Comparison of ENCODE assay signal across 26 cellular contexts in the genomic region with DNA sequence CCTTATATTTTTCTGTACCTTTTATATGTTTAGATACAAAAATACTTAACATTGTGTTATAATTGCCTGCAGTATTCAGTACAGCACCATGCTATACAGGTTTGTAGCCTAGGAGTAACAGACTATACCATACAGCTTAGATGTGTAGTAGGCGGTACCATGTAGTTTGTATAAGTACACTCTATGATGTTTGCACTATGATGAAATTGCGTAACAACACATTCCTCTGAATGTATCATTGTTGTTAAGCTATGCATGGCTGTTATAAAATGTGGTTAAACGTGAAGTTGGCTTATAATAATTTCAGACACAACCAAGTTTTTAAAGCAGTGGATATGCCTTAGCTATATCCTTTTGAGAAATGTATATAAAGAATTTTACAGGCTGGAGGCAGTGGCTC.
A peak's percentile ranks its signal among the peaks of the same experiment; 100 is the strongest.
DNase-seq lines count a peak whose midpoint lies in the region; ATAC-seq and TF ChIP-seq lines count a peak whose summit lies in the region.
"Had no signal": no experiment of that assay in that cellular context is flagged by ENCODE, and none has a peak within 500 bp of the region (broad histone marks: within the 10 kb centered on the region; RNA-seq: fewer than 3 reads in every experiment).

No MANE protein-coding gene starts in this region.

- BruUV-seq in IMR-90 (replicated peaks; lab: Mats Ljungman, UMichigan), result no TSS peak

- no CpG with 5 or more reads among the region's 3 CpGs for WGBS in IMR-90 (ENCODE audit: extremely low coverage in 2 of 2, insufficient read length in 1 of 2), 2 experiments

- H3K9me3 Mint-ChIP-seq in CD8-positive, alpha-beta memory T cell, result no peaks in the 10 kb centered on the region
- H3K9me3 Mint-ChIP-seq: stimulated activated effector memory CD8-positive, alpha-beta T cell treated with anti-CD3 and anti-CD28 coated beads, Interleukin-12 subunit alpha, Interleukin-12 subunit beta, amount 100 ng/mL, for 72 hours had no signal

- H2AK5ac ChIP-seq in IMR-90 (ENCODE audit: low read depth, low read length), result no peak overlapping the region

- in situ Hi-C loops in IMR-90 (cut with MboI; ENCODE audit: low sequenced_read_pairs), result no loop called here

- no peaks in the 10 kb centered on the region for H4K20me1 ChIP-seq in IMR-90 (ENCODE audit: insufficient read depth, low read length)

- no peak overlapping the region for H2BK20ac ChIP-seq in IMR-90 (ENCODE audit: low read depth, low read length)

- no peak overlapping the region for H3K14ac ChIP-seq in IMR-90 (replicated peaks; ENCODE audit: low read depth, low read length)

- H3K9ac ChIP-seq in IMR-90 (ENCODE audit: low read depth, low read length), result no peak overlapping the region

- POLR2A ChIA-PET in IMR-90 (lab: Charles Lee; ENCODE audit: unreplicated experiment), result no interaction called here
- POLR2A ChIA-PET in CD8-positive, alpha-beta memory T cell (lab: Charles Lee), result no interaction called here

- no peak overlapping the region for H3K4me2 ChIP-seq in IMR-90 (ENCODE audit: low read depth, low read length)

- H3K4ac ChIP-seq in IMR-90 (ENCODE audit: low read depth, low read length), result no peak overlapping the region

- no peak overlapping the region for H3K23ac ChIP-seq in IMR-90 (ENCODE audit: low read depth, low read length)

- H2BK120ac ChIP-seq in IMR-90 (ENCODE audit: low read depth, low read length), result no peak overlapping the region

- no peak overlapping the region for H3K56ac ChIP-seq in IMR-90 (ENCODE audit: extremely low read depth, insufficient read depth, low read length)

- TF ChIP-seq POLR2A in IMR-90 (IDR thresholded peaks at IDR 0.05; ENCODE audit: low read depth, low read length), result no peak

- H2BK5ac ChIP-seq in IMR-90 (ENCODE audit: low read depth, low read length, poor library complexity, severe bottlenecking), result no peak overlapping the region

- H3K4me3 Mint-ChIP-seq in CD8-positive, alpha-beta memory T cell, result no peak overlapping the region
- H3K4me3 Mint-ChIP-seq: activated CD4-positive, alpha-beta T cell treated with anti-CD3 and anti-CD28 coated beads, Interleukin-2, amount 10 ng/mL, durations not matched to agents 24 days and 14 days; naive thymus-derived CD4-positive, alpha-beta T cell; stimulated activated effector memory CD8-positive, alpha-beta T cell treated with anti-CD3 and anti-CD28 coated beads, Interleukin-12 subunit alpha, Interleukin-12 subunit beta, amount 100 ng/mL, for 72 hours had no signal

- no peak overlapping the region for H3K18ac ChIP-seq in IMR-90 (ENCODE audit: low read depth, low read length)

- H3K4me1 ChIP-seq in IMR-90 (ENCODE audit: control insufficient read depth, insufficient read depth, low read length), result peaks cover 3% of the 10 kb centered on the region; the same call in 1 of the 2 replicates
- H3K4me1 ChIP-seq in CD8-positive, alpha-beta memory T cell (ENCODE audit: insufficient read depth, low read length), result no peaks in the 10 kb centered on the region
- H3K4me1 ChIP-seq in BE2C, result no peaks in the 10 kb centered on the region
- H3K4me1 ChIP-seq: adrenal gland, colonic mucosa, spleen had no signal

- H4K8ac ChIP-seq in IMR-90 (ENCODE audit: low read depth in 2 of 2, low read length in 2 of 2), result no peak overlapping the region

- H2AK9ac ChIP-seq in IMR-90 (replicated peaks; ENCODE audit: low read depth, low read length, poor library complexity), result no peak overlapping the region

- H3K4me3 ChIP-seq in IMR-90 (ENCODE audit: insufficient read depth, low read depth, low read length), result no peak overlapping the region
- H3K4me3 ChIP-seq in choroid plexus epithelial cell (ENCODE audit: low read depth, low read length), result no peak overlapping the region
- no peak overlapping the region for H3K4me3 ChIP-seq in CD8-positive, alpha-beta memory T cell (ENCODE audit: low read length)
- no peak overlapping the region for H3K4me3 ChIP-seq in BE2C (ENCODE audit: low read depth, low read length)
- H3K4me3 ChIP-seq: adrenal gland, colonic mucosa, heart right ventricle, SK-N-MC, spleen had no signal

- H3K36me3 ChIP-seq in IMR-90 (ENCODE audit: control insufficient read depth, insufficient read depth, low read length), result no peaks in the 10 kb centered on the region
- no peaks in the 10 kb centered on the region for H3K36me3 ChIP-seq in CD8-positive, alpha-beta memory T cell (ENCODE audit: insufficient read depth, low read length)
- no peaks in the 10 kb centered on the region for H3K36me3 ChIP-seq in BE2C
- H3K36me3 ChIP-seq: brain microvascular endothelial cell, colonic mucosa had no signal

- peaks cover 10 to 29% (median 26%) of the 10 kb centered on the region in 3 donors for H3K36me3 Mint-ChIP-seq in CD8-positive, alpha-beta memory T cell

- H3K9me3 ChIP-seq in IMR-90 (ENCODE audit: control insufficient read depth, insufficient read depth, low read length) (no peaks in the 10 kb centered on the region), BE2C (no peaks in the 10 kb centered on the region)
- H3K9me3 ChIP-seq in CD8-positive, alpha-beta memory T cell (ENCODE audit: low read length), result no peaks in the 10 kb centered on the region
- H3K9me3 ChIP-seq: adrenal gland, colonic mucosa, heart right ventricle, spleen had no signal

- CTCF ChIA-PET in IMR-90 (lab: Yijun Ruan, JAX), result interaction anchor here (0.9 to 2.5 kb wide), 2 partner anchors 18 to 29 kb away, joined by 3 to 10 read pairs; no protein-coding TSS in a partner anchor
- CTCF ChIA-PET in CD8-positive, alpha-beta memory T cell (lab: Charles Lee), result no interaction called here

- H3K27ac Mint-ChIP-seq in CD8-positive, alpha-beta memory T cell, result no peak overlapping the region
- H3K27ac Mint-ChIP-seq: activated CD4-positive, alpha-beta T cell treated with anti-CD3 and anti-CD28 coated beads, Interleukin-2, amount 10 ng/mL, durations not matched to agents 24 days and 14 days; naive thymus-derived CD4-positive, alpha-beta T cell; stimulated activated effector memory CD8-positive, alpha-beta T cell treated with anti-CD3 and anti-CD28 coated beads, Interleukin-12 subunit alpha, Interleukin-12 subunit beta, amount 100 ng/mL, for 72 hours had no signal

- no peak overlapping the region for H2BK15ac ChIP-seq in IMR-90 (ENCODE audit: low read depth, low read length)

- no peaks in the 10 kb centered on the region for H3K4me1 Mint-ChIP-seq in CD8-positive, alpha-beta memory T cell
- H3K4me1 Mint-ChIP-seq: activated CD4-positive, alpha-beta T cell treated with anti-CD3 and anti-CD28 coated beads, Interleukin-2, amount 10 ng/mL, durations not matched to agents 24 days and 14 days; stimulated activated effector memory CD8-positive, alpha-beta T cell treated with anti-CD3 and anti-CD28 coated beads, Interleukin-12 subunit alpha, Interleukin-12 subunit beta, amount 100 ng/mL, for 72 hours had no signal

- H3K27me3 ChIP-seq in IMR-90 (ENCODE audit: control insufficient read depth, insufficient read depth, low read length) (no peaks in the 10 kb centered on the region), BE2C (no peaks in the 10 kb centered on the region)
- no peaks in the 10 kb centered on the region for H3K27me3 ChIP-seq in CD8-positive, alpha-beta memory T cell (ENCODE audit: insufficient read depth, low read length, poor library complexity, severe bottlenecking)
- H3K27me3 ChIP-seq: adrenal gland, brain microvascular endothelial cell, colonic mucosa, heart right ventricle, spleen had no signal

- intact Hi-C loops in IMR-90 (cut with micrococcal nuclease), result no loop called here

- H2AFZ ChIP-seq in IMR-90 (replicated peaks; ENCODE audit: low read length, poor library complexity), result no peak overlapping the region

- H3K79me1 ChIP-seq in IMR-90 (ENCODE audit: low read depth in 1 of 2, low read length in 2 of 2), result no peaks in the 10 kb centered on the region

- H3K27ac ChIP-seq in IMR-90 (ENCODE audit: insufficient read depth, low read length), result no peak overlapping the region
- no peak overlapping the region for H3K27ac ChIP-seq in CD8-positive, alpha-beta memory T cell (ENCODE audit: low read depth, low read length)
- H3K27ac ChIP-seq: adrenal gland, brain microvascular endothelial cell, colonic mucosa, heart right ventricle, SK-N-MC, spleen had no signal

- H4K91ac ChIP-seq in IMR-90 (ENCODE audit: insufficient read depth, low read depth, low read length), result no peak overlapping the region

- no peak overlapping the region for H4K5ac ChIP-seq in IMR-90 (ENCODE audit: low read depth, low read length)

- DNase-seq in EH (ENCODE audit: low read depth), result peak; percentile 43
- peak; percentile 65 for DNase-seq in IMR-90
- peak; percentile 65 for DNase-seq in choroid plexus epithelial cell (ENCODE audit: low read depth)
- DNase-seq in iris pigment epithelial cell (ENCODE audit: low read depth), result peak; percentile 70
- DNase-seq in CD8-positive, alpha-beta memory T cell, result no peak
- DNase-seq in DMS 273 treated with DMSO at 0.1 percent for 48 hours (lab: John Stamatoyannopoulos, UW), result no peak
- no peak for DNase-seq in BE2C
- DNase-seq: activated naive CD4-positive, alpha-beta T cell; activated T-cell treated with anti-CD3 and anti-CD28 coated beads, Interleukin-2, amount 50 U/mL, for 48 hours; adrenal gland; brain microvascular endothelial cell; colonic mucosa; COR-L47; DMS79; heart right ventricle; Karpas-422; left cardiac atrium; naive thymus-derived CD4-positive, alpha-beta T cell; retina; spleen; stimulated activated CD4-positive, alpha-beta T cell treated with anti-CD3 and anti-CD28 coated beads, Interleukin-2, amount 100 ng/mL, for 48 hours; T-helper 2 cell had no signal

- no peaks in the 10 kb centered on the region for H3K27me3 Mint-ChIP-seq in CD8-positive, alpha-beta memory T cell
- H3K27me3 Mint-ChIP-seq: activated CD4-positive, alpha-beta T cell treated with anti-CD3 and anti-CD28 coated beads, Interleukin-2, amount 10 ng/mL, durations not matched to agents 24 days and 14 days; naive thymus-derived CD4-positive, alpha-beta T cell had no signal

- no peak for TF ChIP-seq RAD21 in IMR-90 (IDR thresholded peaks at IDR 0.05; ENCODE audit: low read length)

- peak; percentile 66 for ATAC-seq in IMR-90 (ENCODE audit: low read depth)
- no peak for ATAC-seq in HG02970 (IDR thresholded peaks at IDR 0.05; ENCODE audit: low FRiP score, unreplicated experiment)
- ATAC-seq: heart right ventricle; left cardiac atrium; naive thymus-derived CD4-positive, alpha-beta T cell; stimulated activated effector memory CD8-positive, alpha-beta T cell treated with anti-CD3 and anti-CD28 coated beads, Interleukin-12 subunit alpha, Interleukin-12 subunit beta, amount 100 ng/mL, for 72 hours had no signal

- H3K9me1 ChIP-seq in IMR-90 (ENCODE audit: insufficient read depth, low read length), result no peaks in the 10 kb centered on the region

- dilution Hi-C loops in IMR-90 (cut with HindIII; ENCODE audit: low sequenced_read_pairs, unreplicated experiment), result no loop called here

- no peak for TF ChIP-seq CTCF in IMR-90 (conservative IDR thresholded peaks at IDR 0.05; ENCODE audit: low read depth, low read length)
- TF ChIP-seq CTCF in choroid plexus epithelial cell (conservative IDR thresholded peaks at IDR 0.05; ENCODE audit: low read depth, low read length), result no peak
- no peak for TF ChIP-seq CTCF in BE2C (IDR thresholded peaks at IDR 0.05; ENCODE audit: low read depth, low read length)

TF ChIP-seq in IMR-90, 13 proteins besides CTCF, POLR2A, EP300 and RAD21:
- TF ChIP-seq MXI1 (IDR thresholded peaks at IDR 0.05; ENCODE audit: borderline replicate concordance, low read depth, low read length), result no peak
- TF ChIP-seq CEBPB (IDR thresholded peaks at IDR 0.05; ENCODE audit: low read depth, low read length), result peak; percentile 98

Comparison
In these comparisons a context has a peak if more than half of its experiments do, and no peak if none do; other contexts are left out.
1. DNase-seq: peak in EH (single experiment), IMR-90 (single experiment), choroid plexus epithelial cell (single experiment) and iris pigment epithelial cell (single experiment); none in CD8-positive, alpha-beta memory T cell (0 of 5), DMS 273 treated with DMSO at 0.1 percent for 48 hours (single experiment) and BE2C (single experiment).